ENCODE assay signal across 33 cellular contexts in genomic region chr11:25225078-25225477, GRCh38.
"Had no signal": no experiment of that assay in that cellular context is flagged by ENCODE, and none has a peak within 500 bp of the region (broad histone marks: within the 10 kb centered on the region; RNA-seq: fewer than 3 reads in every experiment).

No MANE protein-coding gene starts in this region.

- H3K4me3 ChIP-seq: adrenal gland, ascending aorta, body of pancreas, breast epithelium, cardiac muscle cell had no signal

- H3K27me3 ChIP-seq: adrenal gland, ascending aorta, body of pancreas, brain microvascular endothelial cell, breast epithelium, cardiac muscle cell had no signal

- FAIRE-seq: astrocyte, bronchial epithelial cell had no signal

- ATAC-seq: activated naive CD4-positive, alpha-beta T cell treated with anti-CD3 and anti-CD28 coated beads, Interleukin-2, amount 50 U/mL, for 72 hours; activated naive CD8-positive, alpha-beta T cell treated with anti-CD3 and anti-CD28 coated beads, Interleukin-2, amount 50 U/mL, for 24 hours; activated T-cell treated with anti-CD3 and anti-CD28 coated beads, Interleukin-2, amount 50 U/mL, for 4 hours; activated T-cell treated with anti-CD3 and anti-CD28 coated beads, Interleukin-2, amount 50 U/mL, for 72 hours; activated T-helper 17 cell treated with anti-CD3 and anti-CD28 coated beads, Interleukin-2, amount 50 U/mL, for 72 hours; body of pancreas had no signal

- H3K9me3 ChIP-seq: adrenal gland, ascending aorta, body of pancreas, breast epithelium had no signal

- H3K27ac ChIP-seq: adrenal gland, ascending aorta, body of pancreas, brain microvascular endothelial cell, breast epithelium, cardiac muscle cell had no signal

- DNase-seq: activated effector memory CD4-positive, alpha-beta T cell treated with anti-CD3 and anti-CD28 coated beads, Interleukin-2, amount 50 U/mL, for 16 hours; activated effector memory CD4-positive, alpha-beta T cell treated with Interleukin-2 at 50 U/mL for 16 hours; activated gamma-delta T cell; activated gamma-delta T cell treated with Interleukin-2 at 50 U/mL for 16 hours; activated naive CD4-positive, alpha-beta T cell; activated naive CD4-positive, alpha-beta T cell treated with anti-CD3 and anti-CD28 coated beads for 36 hours; activated naive CD4-positive, alpha-beta T cell treated with anti-CD3 and anti-CD28 coated beads, Interleukin-2, amount 10 ng/mL, durations not matched to agents 7 days and 5 days; activated naive CD4-positive, alpha-beta T cell treated with anti-CD3 and anti-CD28 coated beads, Interleukin-2, amount 50 U/mL, for 16 hours; activated naive CD4-positive, alpha-beta T cell treated with Interleukin-2 at 50 U/mL for 16 hours; activated naive CD8-positive, alpha-beta T cell treated with anti-CD3 and anti-CD28 coated beads for 36 hours; activated naive CD8-positive, alpha-beta T cell treated with anti-CD3 and anti-CD28 coated beads, Interleukin-2, amount 10 ng/mL, durations not matched to agents 7 days and 5 days; activated naive CD8-positive, alpha-beta T cell treated with anti-CD3 and anti-CD28 coated beads, Interleukin-2, amount 50 U/mL, for 24 hours; activated T-cell treated with anti-CD3 and anti-CD28 coated beads, Interleukin-2, amount 50 U/mL, for 24 hours; activated T-cell treated with anti-CD3 and anti-CD28 coated beads, Interleukin-2, amount 50 U/mL, for 4 hours; activated T-cell treated with anti-CD3 and anti-CD28 coated beads, Interleukin-2, amount 50 U/mL, for 48 hours; activated T-cell treated with anti-CD3 and anti-CD28 coated beads, Interleukin-2, amount 50 U/mL, for 72 hours; adrenal gland; amniotic stem cell; amygdala; anterior cingulate cortex; aorta; body of pancreas; brain microvascular endothelial cell; caudate nucleus; central memory CD4-positive, alpha-beta T cell; cerebellar nuclear complex had no signal

- H3K4me1 ChIP-seq: adrenal gland, ascending aorta, body of pancreas, breast epithelium had no signal

- H3K36me3 ChIP-seq: adrenal gland, ascending aorta, brain microvascular endothelial cell, breast epithelium, cardiac muscle cell had no signal
